8 cellular contexts compared by ENCODE assay signal in the genomic region with DNA sequence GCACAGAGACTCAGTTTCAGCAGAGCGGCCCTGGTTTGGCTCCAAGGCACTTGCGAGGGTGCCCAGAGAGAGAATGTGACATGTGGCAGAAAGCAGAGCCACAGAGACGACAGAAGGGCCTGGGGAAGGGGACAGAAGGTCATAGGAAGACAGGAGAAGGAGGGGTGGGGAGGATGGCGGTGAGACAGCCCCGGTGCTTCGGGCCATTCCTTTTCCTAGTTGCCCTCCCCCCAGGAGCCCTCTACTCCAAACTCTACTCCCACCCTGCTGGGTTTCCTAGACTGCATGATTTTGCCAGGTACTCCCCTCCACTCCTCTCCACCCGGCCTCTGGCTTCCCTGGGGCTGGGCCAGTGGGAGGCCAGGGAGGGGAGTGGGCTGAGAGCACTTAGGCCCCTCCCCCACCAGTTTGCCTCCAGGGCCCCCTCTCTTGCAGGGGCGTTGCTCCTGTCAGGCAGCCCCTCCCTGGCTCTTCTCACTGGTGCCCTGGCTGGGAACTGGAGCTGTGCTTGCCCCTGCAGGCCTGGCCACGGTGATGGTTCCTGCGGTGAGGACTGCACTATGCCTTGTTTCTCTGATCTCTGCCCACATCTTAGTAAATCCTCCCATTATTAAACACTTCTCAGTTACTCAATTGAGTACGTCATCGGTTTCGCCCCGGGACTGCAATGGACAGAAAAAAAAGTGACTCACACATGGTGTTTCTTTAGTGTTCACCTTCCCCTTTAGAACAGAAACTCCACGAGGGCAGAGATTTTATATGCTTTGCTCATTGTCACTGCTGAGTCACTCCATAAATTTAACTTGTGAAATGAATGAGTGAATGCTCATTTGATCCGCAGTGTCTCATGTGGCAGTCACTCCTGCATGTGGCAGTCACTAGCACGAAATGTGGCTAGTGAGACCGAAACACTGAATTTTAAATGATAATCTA. TPM values are rescaled to one million over a fixed set of nuclear protein-coding genes. Genes with fewer than 3 reads are reported as not detected.
DNase-seq lines count a peak whose midpoint lies in the region; ATAC-seq, FAIRE-seq and TF ChIP-seq lines count a peak whose summit lies in the region.

No MANE protein-coding gene starts in this region.

- TF ChIP-seq CTCF in fibroblast of lung (conservative IDR thresholded peaks at IDR 0.05 in 1 of 2, IDR thresholded peaks at IDR 0.05 in 1 of 2; ENCODE audit: low read depth in 1 of 2, low read length in 2 of 2) (no peak), pancreas (IDR thresholded peaks at IDR 0.05) (no peak)

- no peak overlapping the region for H3K4me2 ChIP-seq in fibroblast of lung (ENCODE audit: extremely low read depth, insufficient read depth, low read length)

- H3K4me1 ChIP-seq in fibroblast of lung (ENCODE audit: control insufficient read depth, extremely low read depth, insufficient read depth, low read length) (peaks cover 16% of the 10 kb centered on the region), pancreas (no peaks in the 10 kb centered on the region)

- no peak overlapping the region for H2AFZ ChIP-seq in fibroblast of lung (ENCODE audit: low read length)

- H3K27ac ChIP-seq in fibroblast of lung (ENCODE audit: insufficient read depth, low read length) (peak overlapping the region; percentile 66), pancreas (peak overlapping the region in 2 of 4 donors; percentile 46 to 58)

- no peaks in the 10 kb centered on the region for H3K36me3 ChIP-seq in fibroblast of lung (ENCODE audit: control insufficient read depth, insufficient read depth, low read length)
- no peaks in the 10 kb centered on the region for H3K36me3 ChIP-seq in pancreas

- H4K20me1 ChIP-seq in fibroblast of lung (ENCODE audit: control insufficient read depth, extremely low read depth, insufficient read depth, low read length), result no peaks in the 10 kb centered on the region

- no peaks in the 10 kb centered on the region for H3K79me2 ChIP-seq in fibroblast of lung (ENCODE audit: control insufficient read depth, insufficient read depth, low read length)

- no peak overlapping the region for H3K9ac ChIP-seq in fibroblast of lung (ENCODE audit: insufficient read depth, low read length)

- DNase-seq in activated CD4-positive, alpha-beta T cell treated with anti-CD3 and anti-CD28 coated beads for 24 hours (ENCODE audit: low read depth in 2 of 2), result peak; percentile 31 to 33
- DNase-seq in activated CD4-positive, alpha-beta T cell treated with anti-CD3 and anti-CD28 coated beads, Interleukin-2, amount 50 U/mL, for 4 hours, result no peak
- peak; percentile 96 to 98 for DNase-seq in fibroblast of lung (ENCODE audit: low read depth in 2 of 2)
- peak in 1 of 6 donors; percentile 40 for DNase-seq in pancreas
- DNase-seq in NCI-H510A treated with DMSO at 0.1 percent for 48 hours (lab: John Stamatoyannopoulos, UW), result no peak
- no peak for DNase-seq in NK-92 (lab: John Stamatoyannopoulos, UW; ENCODE audit: unreplicated experiment)

- H3K27me3 ChIP-seq in fibroblast of lung (ENCODE audit: control insufficient read depth, insufficient read depth, low read length) (no peaks in the 10 kb centered on the region), pancreas (no peaks in the 10 kb centered on the region)

- intact Hi-C loops in pancreas (cut with DNase I), result no loop called here

- H3K4me3 ChIP-seq in fibroblast of lung (replicated peaks in 1 of 4; ENCODE audit: control extremely low read depth in 1 of 4, insufficient read depth in 1 of 4, low read depth in 3 of 4, low read length in 4 of 4) (no peak overlapping the region), pancreas (no peak overlapping the region)

- no peaks in the 10 kb centered on the region for H3K9me3 ChIP-seq in fibroblast of lung (ENCODE audit: control insufficient read depth, insufficient read depth, low read depth, low read length)
- H3K9me3 ChIP-seq in pancreas, result no peaks in the 10 kb centered on the region

- peak; percentile 52; the same call in 1 of the 3 replicates for ATAC-seq in SK-N-SH treated with all-trans-retinoic acid at 6 μM for 48 hours
- ATAC-seq in pancreas, result peak in 3 of 4 donors; percentile 43 to 70 (median 55)
- no peak for ATAC-seq in GM19467 (IDR thresholded peaks at IDR 0.05; ENCODE audit: unreplicated experiment)

- WGBS in pancreas, 2 donors, result 76 to 83% methylated on average over 18 of the region's 18 CpGs

- FAIRE-seq in pancreas (lab: Jason Lieb, UNC), result no peak

TF ChIP-seq in SK-N-SH treated with all-trans-retinoic acid at 6 μM for 48 hours, 23 proteins besides CTCF, POLR2A, EP300 and RAD21:
- TF ChIP-seq ZNF8 (CRISPR knock-in tag; IDR thresholded peaks at IDR 0.05), result no peak
- no peak for TF ChIP-seq ISL1 (CRISPR knock-in tag; IDR thresholded peaks at IDR 0.05)
- no peak for TF ChIP-seq ZNF565 (CRISPR knock-in tag; conservative IDR thresholded peaks at IDR 0.05; ENCODE audit: low read depth)
- no peak for TF ChIP-seq ZFP3 (CRISPR knock-in tag; IDR thresholded peaks at IDR 0.05)
- peak; percentile 44; the same call in 1 of the 2 replicates for TF ChIP-seq TCF4 (CRISPR knock-in tag; IDR thresholded peaks at IDR 0.05; ENCODE audit: borderline replicate concordance)

RNA-seq across cellular contexts. Expression of a gene that starts 58.7 kb away (rescaled TPM):
- total RNA-seq in fibroblast of lung, result 124 and 125 TPM in 2 replicates
- polyA plus RNA-seq in fibroblast of lung, result 52.2 and 64.1 TPM in 2 replicates
- 33.3 and 34.4 TPM in 2 replicates for polyA plus RNA-seq in fibroblast of lung (2012)
- polyA minus RNA-seq in fibroblast of lung (ENCODE audit: low replicate concordance), result 36.7 and 44.8 TPM in 2 replicates
- total RNA-seq in pancreas, result 10 to 100 TPM; 21.1 to 48.0 (median 29.0) TPM
- polyA plus RNA-seq in pancreas, result 10 to 100 TPM in 1 of 2 donors, 1 to 10 TPM in 1; 5.6 to 16.6 TPM

Comparison
In these comparisons a context has a peak if more than half of its experiments do, and no peak if none do; other contexts are left out.
1. DNase-seq: peak in activated CD4-positive, alpha-beta T cell treated with anti-CD3 and anti-CD28 coated beads for 24 hours (2 of 2) and fibroblast of lung (2 of 2); none in activated CD4-positive, alpha-beta T cell treated with anti-CD3 and anti-CD28 coated beads, Interleukin-2, amount 50 U/mL, for 4 hours (0 of 2), NCI-H510A treated with DMSO at 0.1 percent for 48 hours (single experiment) and NK-92 (single experiment).